16 cellular contexts compared by ENCODE assay signal in genomic region chr13:110262944-110263343, GRCh38. TPM values are rescaled to one million over a fixed set of nuclear protein-coding genes. Genes with fewer than 3 reads are reported as not detected.
A peak's percentile ranks its signal among the peaks of the same experiment; 100 is the strongest.
DNase-seq lines count a peak whose midpoint lies in the region; ATAC-seq and TF ChIP-seq lines count a peak whose summit lies in the region.
"Had no signal": no experiment of that assay in that cellular context is flagged by ENCODE, and none has a peak within 500 bp of the region (broad histone marks: within the 10 kb centered on the region; RNA-seq: fewer than 3 reads in every experiment).

No MANE protein-coding gene starts in this region.

- POLR2A ChIA-PET in naive thymus-derived CD8-positive, alpha-beta T cell (lab: Charles Lee) = no interaction called here

- H3K9me3 Mint-ChIP-seq in naive thymus-derived CD8-positive, alpha-beta T cell = no peaks in the 10 kb centered on the region
- H3K9me3 Mint-ChIP-seq: activated naive CD8-positive, alpha-beta T cell treated with anti-CD3 and anti-CD28 coated beads, Interleukin-2, amount 10 ng/mL, durations not matched to agents 7 days and 5 days had no signal

- peaks cover 21 to 56% (median 41%) of the 10 kb centered on the region in 5 donors for H3K27me3 Mint-ChIP-seq in naive thymus-derived CD8-positive, alpha-beta T cell

- peaks cover 0 to 2% (median 0%) of the 10 kb centered on the region in 4 donors for H3K4me1 Mint-ChIP-seq in naive thymus-derived CD8-positive, alpha-beta T cell
- H3K4me1 Mint-ChIP-seq: activated naive CD8-positive, alpha-beta T cell treated with anti-CD3 and anti-CD28 coated beads, Interleukin-2, amount 10 ng/mL, durations not matched to agents 7 days and 5 days had no signal

- H3K27me3 ChIP-seq in adrenal gland = no peaks in the 10 kb centered on the region
- no peaks in the 10 kb centered on the region for H3K27me3 ChIP-seq in gastroesophageal sphincter
- H3K27me3 ChIP-seq in muscle layer of colon (ENCODE audit: control insufficient read depth in 1 of 2, insufficient read depth in 2 of 2, low read length in 2 of 2) = no peaks in the 10 kb centered on the region
- peaks cover 0 to 13% (median 0%) of the 10 kb centered on the region in 3 donors for H3K27me3 ChIP-seq in stomach

- H3K4me1 ChIP-seq in adrenal gland (replicated peaks in 1 of 2) = peaks cover 12 to 23% of the 10 kb centered on the region in 2 donors
- peaks cover 14 to 92% (median 42%) of the 10 kb centered on the region in 3 donors for H3K4me1 ChIP-seq in gastroesophageal sphincter
- H3K4me1 ChIP-seq in muscle layer of colon (ENCODE audit: insufficient read depth, low read length) = peaks cover 79% of the 10 kb centered on the region
- peaks cover 8 to 79% (median 45%) of the 10 kb centered on the region in 4 donors for H3K4me1 ChIP-seq in stomach

- TF ChIP-seq EP300 in gastroesophageal sphincter (IDR thresholded peaks at IDR 0.05) = no peak
- TF ChIP-seq EP300 in stomach (IDR thresholded peaks at IDR 0.05) = no peak

- TF ChIP-seq CTCF in adrenal gland (IDR thresholded peaks at IDR 0.05) (no peak), gastroesophageal sphincter (IDR thresholded peaks at IDR 0.05) (no peak), stomach (IDR thresholded peaks at IDR 0.05) (no peak)

- no peak overlapping the region for H3K4me3 Mint-ChIP-seq in naive thymus-derived CD8-positive, alpha-beta T cell
- H3K4me3 Mint-ChIP-seq: activated naive CD8-positive, alpha-beta T cell treated with anti-CD3 and anti-CD28 coated beads, Interleukin-2, amount 10 ng/mL, durations not matched to agents 7 days and 5 days had no signal

- 41 to 44% (median 43%) methylated on average over 5 of the region's 5 CpGs for WGBS in adrenal gland, 4 donors
- WGBS in gastroesophageal sphincter (ENCODE audit: low coverage in 1 of 2), 2 donors = 0 to 18% methylated on average over 2 to 3 of the region's 5 CpGs
- 37 to 51% (median 43%) methylated on average over 4 to 5 of the region's 5 CpGs for WGBS in stomach, 5 donors

- H3K27ac ChIP-seq in adrenal gland (peak overlapping the region in 3 of 5 donors; percentile 17 to 80 (median 49)), gastroesophageal sphincter (peak overlapping the region; percentile 6 to 84 (median 73)), muscle layer of colon (ENCODE audit: low read depth, low read length) (peak overlapping the region; percentile 83), stomach (peak overlapping the region in 4 of 5 donors; percentile 55 to 73 (median 66))
- H3K27ac ChIP-seq: epithelial cell of prostate, neutrophil had no signal

- H3K9me3 ChIP-seq in adrenal gland (replicated peaks in 1 of 3) = no peaks in the 10 kb centered on the region
- no peaks in the 10 kb centered on the region for H3K9me3 ChIP-seq in gastroesophageal sphincter
- H3K9me3 ChIP-seq in muscle layer of colon (ENCODE audit: low read length) = no peaks in the 10 kb centered on the region
- no peaks in the 10 kb centered on the region for H3K9me3 ChIP-seq in stomach
- H3K9me3 ChIP-seq: neutrophil had no signal

- ATAC-seq in gastroesophageal sphincter (peak; percentile 14), GM19324 (IDR thresholded peaks at IDR 0.05; ENCODE audit: low FRiP score, unreplicated experiment) (no peak)
- ATAC-seq in naive thymus-derived CD8-positive, alpha-beta T cell = no peak

- H3K4me3 ChIP-seq in adrenal gland = no peak overlapping the region
- no peak overlapping the region for H3K4me3 ChIP-seq in gastroesophageal sphincter
- no peak overlapping the region for H3K4me3 ChIP-seq in muscle layer of colon (ENCODE audit: low read depth in 1 of 2, low read length in 2 of 2)
- no peak overlapping the region for H3K4me3 ChIP-seq in stomach

- no peaks in the 10 kb centered on the region for H3K36me3 ChIP-seq in adrenal gland (replicated peaks in 1 of 2)
- peaks cover 0 to 5% of the 10 kb centered on the region in 2 donors for H3K36me3 ChIP-seq in gastroesophageal sphincter
- no peaks in the 10 kb centered on the region for H3K36me3 ChIP-seq in muscle layer of colon (ENCODE audit: insufficient read depth, low read length)
- no peaks in the 10 kb centered on the region for H3K36me3 ChIP-seq in stomach
- H3K36me3 ChIP-seq: neutrophil had no signal

- no peak for TF ChIP-seq POLR2A in adrenal gland (IDR thresholded peaks at IDR 0.05)
- TF ChIP-seq POLR2A in gastroesophageal sphincter (IDR thresholded peaks at IDR 0.05) = no peak
- TF ChIP-seq POLR2A in stomach (IDR thresholded peaks at IDR 0.05) = no peak

- DNase-seq in adrenal gland (peak in 2 of 7 donors; percentile 12 to 54), stomach (no peak), midbrain (lab: John Stamatoyannopoulos, UW) (no peak), NCI-H1417 treated with DMSO at 0.1 percent for 48 hours (lab: John Stamatoyannopoulos, UW) (no peak)
- DNase-seq in naive thymus-derived CD8-positive, alpha-beta T cell = no peak
- DNase-seq: activated CD4-positive, CD25-positive, alpha-beta regulatory T cell; activated CD8-positive, alpha-beta memory T cell treated with anti-CD3 and anti-CD28 coated beads, Interleukin-2, amount 50 U/mL, for 4 hours; activated naive CD8-positive, alpha-beta T cell treated with anti-CD3 and anti-CD28 coated beads, Interleukin-2, amount 10 ng/mL, durations not matched to agents 7 days and 5 days; hypothalamus; NCI-H2171; substantia nigra had no signal

- H3K9ac ChIP-seq in muscle layer of colon (ENCODE audit: low read length) = no peak overlapping the region

- H3K27ac Mint-ChIP-seq in naive thymus-derived CD8-positive, alpha-beta T cell = peak overlapping the region in 1 of 10 donors; percentile 2
- H3K27ac Mint-ChIP-seq: activated naive CD8-positive, alpha-beta T cell treated with anti-CD3 and anti-CD28 coated beads, Interleukin-2, amount 10 ng/mL, durations not matched to agents 7 days and 5 days had no signal

- intact Hi-C loops in adrenal gland (cut with DNase I) (no loop called here), stomach (cut with DNase I; ENCODE audit: low total_unique reads) (no loop called here)

- peaks cover 0 to 3% (median 0%) of the 10 kb centered on the region in 3 donors for H3K36me3 Mint-ChIP-seq in naive thymus-derived CD8-positive, alpha-beta T cell
- H3K36me3 Mint-ChIP-seq: activated naive CD8-positive, alpha-beta T cell treated with anti-CD3 and anti-CD28 coated beads, Interleukin-2, amount 10 ng/mL, durations not matched to agents 7 days and 5 days had no signal

RNA-seq across cellular contexts. Expression of gene COL4A1, which starts 44.0 kb away (rescaled TPM):
- total RNA-seq in adrenal gland (100 to 1,000 TPM; 124 to 364 (median 207) TPM), gastroesophageal sphincter (100 to 1,000 TPM; 278 to 618 (median 440) TPM), stomach (100 to 1,000 TPM; 132 to 798 (median 175) TPM)
- polyA plus RNA-seq in adrenal gland (100 to 1,000 TPM in 2 of 3 donors, 10 to 100 TPM in 1; 62.4 to 127 (median 121) TPM), stomach (10 to 100 TPM; 18.8 to 59.0 (median 30.6) TPM)
- total RNA-seq in naive thymus-derived CD8-positive, alpha-beta T cell = not detected
- not detected for polyA plus RNA-seq in naive thymus-derived CD8-positive, alpha-beta T cell
- total RNA-seq: activated naive CD8-positive, alpha-beta T cell treated with anti-CD3 and anti-CD28 coated beads, Interleukin-2, amount 10 ng/mL, durations not matched to agents 7 days and 5 days had no signal

RNA-seq across cellular contexts. Expression of gene COL4A2, which starts 44.1 kb away (rescaled TPM):
- 100 to 1,000 TPM; 114 to 852 (median 175) TPM for total RNA-seq in adrenal gland
- polyA plus RNA-seq in adrenal gland = 100 to 1,000 TPM in 1 of 3 donors, 10 to 100 TPM in 2; 70.9 to 168 (median 77.8) TPM
- 100 to 1,000 TPM; 478 to 945 (median 543) TPM for total RNA-seq in gastroesophageal sphincter
- 100 to 1,000 TPM; 134 to 531 (median 366) TPM for total RNA-seq in stomach
- polyA plus RNA-seq in stomach = 10 to 100 TPM; 24.0 to 96.6 (median 38.4) TPM
- total RNA-seq in naive thymus-derived CD8-positive, alpha-beta T cell = not detected
- polyA plus RNA-seq in naive thymus-derived CD8-positive, alpha-beta T cell = not detected
- total RNA-seq: activated naive CD8-positive, alpha-beta T cell treated with anti-CD3 and anti-CD28 coated beads, Interleukin-2, amount 10 ng/mL, durations not matched to agents 7 days and 5 days had no signal

Comparison
In these comparisons a context has a peak if more than half of its experiments do, and no peak if none do; other contexts are left out.
1. RNA of gene COL4A1, which starts 44.0 kb away (total RNA-seq): 278 to 618 TPM in gastroesophageal sphincter, 124 to 364 TPM in adrenal gland and 132 to 798 TPM in stomach; not detected in naive thymus-derived CD8-positive, alpha-beta T cell; every median in the first group is over 100 times any median in the second.
2. RNA of gene COL4A2, which starts 44.1 kb away (total RNA-seq): 478 to 945 TPM in gastroesophageal sphincter, 134 to 531 TPM in stomach and 114 to 852 TPM in adrenal gland; not detected in naive thymus-derived CD8-positive, alpha-beta T cell; every median in the first group is over 100 times any median in the second.
3. Peak in every context shown above with its lines, with median percentiles within 50 percentile points of each other: H3K27ac ChIP-seq.